ENCODE assay signal across 1 cellular context in the genomic region with DNA sequence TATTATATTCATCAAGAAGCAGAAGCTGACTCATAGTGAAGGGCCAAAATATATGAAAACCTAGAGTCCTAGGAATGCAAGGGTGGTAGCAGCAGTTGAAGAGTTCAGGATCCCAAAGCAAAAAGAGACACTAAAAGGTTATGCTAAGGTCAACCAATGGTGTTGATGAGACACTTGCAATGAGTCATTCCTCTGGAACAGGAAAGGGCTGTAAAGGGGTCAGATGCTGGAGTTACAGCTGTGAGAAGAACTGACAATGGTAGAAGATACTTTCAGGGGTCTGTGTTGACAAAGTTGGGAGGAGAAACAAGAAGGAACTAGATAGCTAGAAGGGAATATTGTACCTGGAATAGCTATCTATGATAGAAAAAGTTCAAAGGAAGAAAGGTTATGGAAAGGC.
TF ChIP-seq lines count a peak whose summit lies in the region.

No MANE protein-coding gene starts in this region.

TF ChIP-seq in K562, 482 proteins besides CTCF, POLR2A, EP300 and RAD21 (continued from another document and continues in another):
- TF ChIP-seq FOXK2 (conservative IDR thresholded peaks at IDR 0.05 in 1 of 2, IDR thresholded peaks at IDR 0.05 in 1 of 2; ENCODE audit: low read depth in 2 of 2) (no peak), FOXJ2 (tag; IDR thresholded peaks at IDR 0.05) (no peak), ZNF57 (CRISPR knock-in tag; IDR thresholded peaks at IDR 0.05) (no peak), ZNF232 (CRISPR knock-in tag; IDR thresholded peaks at IDR 0.05) (no peak), ZHX1 (conservative IDR thresholded peaks at IDR 0.05; ENCODE audit: low read length) (no peak), ZNF764 (CRISPR knock-in tag; IDR thresholded peaks at IDR 0.05; ENCODE audit: low read depth) (no peak), ZNF274 (IDR thresholded peaks at IDR 0.05; ENCODE audit: borderline replicate concordance, low read depth, low read length) (no peak), ADNP (tag; IDR thresholded peaks at IDR 0.05) (no peak), EP400 (IDR thresholded peaks at IDR 0.05) (no peak), DPF2 (IDR thresholded peaks at IDR 0.05) (peak; percentile 58), DLX4 (CRISPR knock-in tag; IDR thresholded peaks at IDR 0.05) (no peak), TAF7 (tag; IDR thresholded peaks at IDR 0.05) (no peak), KAT7 (CRISPR knock-in tag; IDR thresholded peaks at IDR 0.05; ENCODE audit: borderline replicate concordance) (no peak), SIRT6 (IDR thresholded peaks at IDR 0.05; ENCODE audit: low read depth, low read length) (no peak), JUND (IDR thresholded peaks at IDR 0.05; ENCODE audit: borderline replicate concordance, low read depth, low read length) (peak; percentile 91), JUND (tag; IDR thresholded peaks at IDR 0.05; ENCODE audit: borderline replicate concordance, low read depth, low read length) (peak; percentile 80; the same call in 2 of the 3 replicates), NCOA6 (IDR thresholded peaks at IDR 0.05) (no peak), SMAD4 (CRISPR knock-in tag; conservative IDR thresholded peaks at IDR 0.05) (0 out of 2 replicates have a peak, but pooled peaks have one; percentile 27), SMAD1 (IDR thresholded peaks at IDR 0.05; ENCODE audit: low read depth, low read length, partially characterized antibody) (no peak), RBM14 (IDR thresholded peaks at IDR 0.05; ENCODE audit: borderline replicate concordance, insufficient read depth, low read depth, low read length) (no peak), ZBTB17 (CRISPR knock-in tag; IDR thresholded peaks at IDR 0.05) (no peak), FOSL1 (tag; conservative IDR thresholded peaks at IDR 0.05) (peak; percentile 84), JUN (IDR thresholded peaks at IDR 0.05; ENCODE audit: borderline replicate concordance, low read depth, low read length) (peak; percentile 72), JUN (CRISPR knock-in tag; IDR thresholded peaks at IDR 0.05; ENCODE audit: borderline replicate concordance) (no peak), ZZZ3 (IDR thresholded peaks at IDR 0.05) (no peak), ZBTB26 (CRISPR knock-in tag; IDR thresholded peaks at IDR 0.05) (no peak), PPARD (CRISPR knock-in tag; IDR thresholded peaks at IDR 0.05) (no peak), BRCA1 (IDR thresholded peaks at IDR 0.05) (no peak), BRCA1 (CRISPR knock-in tag; IDR thresholded peaks at IDR 0.05) (no peak), ZNF41 (CRISPR knock-in tag; conservative IDR thresholded peaks at IDR 0.05) (no peak), NFATC3 (IDR thresholded peaks at IDR 0.05) (no peak), TRIM25 (IDR thresholded peaks at IDR 0.05; ENCODE audit: borderline replicate concordance) (no peak), HNRNPK (IDR thresholded peaks at IDR 0.05; ENCODE audit: low read depth, low read length, poor library complexity, severe bottlenecking) (no peak), ILK (tag; IDR thresholded peaks at IDR 0.05; ENCODE audit: borderline replicate concordance, low read depth) (no peak), MAFF (IDR thresholded peaks at IDR 0.05; ENCODE audit: low read length) (no peak), HDGF (IDR thresholded peaks at IDR 0.05) (no peak), ZNF395 (CRISPR knock-in tag; IDR thresholded peaks at IDR 0.05) (0 out of 2 replicates have a peak, but pooled peaks have one; percentile 49), PHTF2 (CRISPR knock-in tag; IDR thresholded peaks at IDR 0.05) (no peak), ZNF311 (CRISPR knock-in tag; IDR thresholded peaks at IDR 0.05) (no peak), CBX3 (IDR thresholded peaks at IDR 0.05; ENCODE audit: borderline replicate concordance in 1 of 2, low read length in 2 of 2) (peak in 1 of 2 experiments; percentile 55; a peak in 1 of 3 replicates)
- TF ChIP-seq, protein P1, sequence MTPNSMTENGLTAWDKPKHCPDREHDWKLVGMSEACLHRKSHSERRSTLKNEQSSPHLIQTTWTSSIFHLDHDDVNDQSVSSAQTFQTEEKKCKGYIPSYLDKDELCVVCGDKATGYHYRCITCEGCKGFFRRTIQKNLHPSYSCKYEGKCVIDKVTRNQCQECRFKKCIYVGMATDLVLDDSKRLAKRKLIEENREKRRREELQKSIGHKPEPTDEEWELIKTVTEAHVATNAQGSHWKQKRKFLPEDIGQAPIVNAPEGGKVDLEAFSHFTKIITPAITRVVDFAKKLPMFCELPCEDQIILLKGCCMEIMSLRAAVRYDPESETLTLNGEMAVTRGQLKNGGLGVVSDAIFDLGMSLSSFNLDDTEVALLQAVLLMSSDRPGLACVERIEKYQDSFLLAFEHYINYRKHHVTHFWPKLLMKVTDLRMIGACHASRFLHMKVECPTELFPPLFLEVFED (CRISPR knock-in tag; conservative IDR thresholded peaks at IDR 0.05), result 0 out of 2 replicates have a peak, but pooled peaks have one; percentile 10
- TF ChIP-seq, protein P2, sequence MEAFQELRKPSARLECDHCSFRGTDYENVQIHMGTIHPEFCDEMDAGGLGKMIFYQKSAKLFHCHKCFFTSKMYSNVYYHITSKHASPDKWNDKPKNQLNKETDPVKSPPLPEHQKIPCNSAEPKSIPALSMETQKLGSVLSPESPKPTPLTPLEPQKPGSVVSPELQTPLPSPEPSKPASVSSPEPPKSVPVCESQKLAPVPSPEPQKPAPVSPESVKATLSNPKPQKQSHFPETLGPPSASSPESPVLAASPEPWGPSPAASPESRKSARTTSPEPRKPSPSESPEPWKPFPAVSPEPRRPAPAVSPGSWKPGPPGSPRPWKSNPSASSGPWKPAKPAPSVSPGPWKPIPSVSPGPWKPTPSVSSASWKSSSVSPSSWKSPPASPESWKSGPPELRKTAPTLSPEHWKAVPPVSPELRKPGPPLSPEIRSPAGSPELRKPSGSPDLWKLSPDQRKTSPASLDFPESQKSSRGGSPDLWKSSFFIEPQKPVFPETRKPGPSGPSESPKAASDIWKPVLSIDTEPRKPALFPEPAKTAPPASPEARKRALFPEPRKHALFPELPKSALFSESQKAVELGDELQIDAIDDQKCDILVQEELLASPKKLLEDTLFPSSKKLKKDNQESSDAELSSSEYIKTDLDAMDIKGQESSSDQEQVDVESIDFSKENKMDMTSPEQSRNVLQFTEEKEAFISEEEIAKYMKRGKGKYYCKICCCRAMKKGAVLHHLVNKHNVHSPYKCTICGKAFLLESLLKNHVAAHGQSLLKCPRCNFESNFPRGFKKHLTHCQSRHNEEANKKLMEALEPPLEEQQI (IDR thresholded peaks at IDR 0.05), result no peak
- TF ChIP-seq, protein P3, sequence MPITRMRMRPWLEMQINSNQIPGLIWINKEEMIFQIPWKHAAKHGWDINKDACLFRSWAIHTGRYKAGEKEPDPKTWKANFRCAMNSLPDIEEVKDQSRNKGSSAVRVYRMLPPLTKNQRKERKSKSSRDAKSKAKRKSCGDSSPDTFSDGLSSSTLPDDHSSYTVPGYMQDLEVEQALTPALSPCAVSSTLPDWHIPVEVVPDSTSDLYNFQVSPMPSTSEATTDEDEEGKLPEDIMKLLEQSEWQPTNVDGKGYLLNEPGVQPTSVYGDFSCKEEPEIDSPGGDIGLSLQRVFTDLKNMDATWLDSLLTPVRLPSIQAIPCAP (CRISPR knock-in tag; IDR thresholded peaks at IDR 0.05; ENCODE audit: borderline replicate concordance), result no peak
- TF ChIP-seq, protein P4, sequence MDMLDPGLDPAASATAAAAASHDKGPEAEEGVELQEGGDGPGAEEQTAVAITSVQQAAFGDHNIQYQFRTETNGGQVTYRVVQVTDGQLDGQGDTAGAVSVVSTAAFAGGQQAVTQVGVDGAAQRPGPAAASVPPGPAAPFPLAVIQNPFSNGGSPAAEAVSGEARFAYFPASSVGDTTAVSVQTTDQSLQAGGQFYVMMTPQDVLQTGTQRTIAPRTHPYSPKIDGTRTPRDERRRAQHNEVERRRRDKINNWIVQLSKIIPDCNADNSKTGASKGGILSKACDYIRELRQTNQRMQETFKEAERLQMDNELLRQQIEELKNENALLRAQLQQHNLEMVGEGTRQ (CRISPR knock-in tag; IDR thresholded peaks at IDR 0.05), result peak; percentile 48
- TF ChIP-seq, protein P5, sequence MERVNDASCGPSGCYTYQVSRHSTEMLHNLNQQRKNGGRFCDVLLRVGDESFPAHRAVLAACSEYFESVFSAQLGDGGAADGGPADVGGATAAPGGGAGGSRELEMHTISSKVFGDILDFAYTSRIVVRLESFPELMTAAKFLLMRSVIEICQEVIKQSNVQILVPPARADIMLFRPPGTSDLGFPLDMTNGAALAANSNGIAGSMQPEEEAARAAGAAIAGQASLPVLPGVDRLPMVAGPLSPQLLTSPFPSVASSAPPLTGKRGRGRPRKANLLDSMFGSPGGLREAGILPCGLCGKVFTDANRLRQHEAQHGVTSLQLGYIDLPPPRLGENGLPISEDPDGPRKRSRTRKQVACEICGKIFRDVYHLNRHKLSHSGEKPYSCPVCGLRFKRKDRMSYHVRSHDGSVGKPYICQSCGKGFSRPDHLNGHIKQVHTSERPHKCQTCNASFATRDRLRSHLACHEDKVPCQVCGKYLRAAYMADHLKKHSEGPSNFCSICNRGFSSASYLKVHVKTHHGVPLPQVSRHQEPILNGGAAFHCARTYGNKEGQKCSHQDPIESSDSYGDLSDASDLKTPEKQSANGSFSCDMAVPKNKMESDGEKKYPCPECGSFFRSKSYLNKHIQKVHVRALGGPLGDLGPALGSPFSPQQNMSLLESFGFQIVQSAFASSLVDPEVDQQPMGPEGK (CRISPR knock-in tag; IDR thresholded peaks at IDR 0.05; ENCODE audit: borderline replicate concordance), result no peak
- TF ChIP-seq, protein P6, sequence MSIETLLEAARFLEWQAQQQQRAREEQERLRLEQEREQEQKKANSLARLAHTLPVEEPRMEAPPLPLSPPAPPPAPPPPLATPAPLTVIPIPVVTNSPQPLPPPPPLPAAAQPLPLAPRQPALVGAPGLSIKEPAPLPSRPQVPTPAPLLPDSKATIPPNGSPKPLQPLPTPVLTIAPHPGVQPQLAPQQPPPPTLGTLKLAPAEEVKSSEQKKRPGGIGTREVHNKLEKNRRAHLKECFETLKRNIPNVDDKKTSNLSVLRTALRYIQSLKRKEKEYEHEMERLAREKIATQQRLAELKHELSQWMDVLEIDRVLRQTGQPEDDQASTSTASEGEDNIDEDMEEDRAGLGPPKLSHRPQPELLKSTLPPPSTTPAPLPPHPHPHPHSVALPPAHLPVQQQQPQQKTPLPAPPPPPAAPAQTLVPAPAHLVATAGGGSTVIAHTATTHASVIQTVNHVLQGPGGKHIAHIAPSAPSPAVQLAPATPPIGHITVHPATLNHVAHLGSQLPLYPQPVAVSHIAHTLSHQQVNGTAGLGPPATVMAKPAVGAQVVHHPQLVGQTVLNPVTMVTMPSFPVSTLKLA (conservative IDR thresholded peaks at IDR 0.05), result 0 out of 4 replicates have a peak, but pooled peaks of 1 of the 2 experiments have one; percentile 20
